Comparison of ENCODE assay signal across 21 cellular contexts in genomic region chr7:52749880-52750279, GRCh38.
DNase-seq lines count a peak whose midpoint lies in the region; ATAC-seq and TF ChIP-seq lines count a peak whose summit lies in the region.
"Had no signal": no experiment of that assay in that cellular context is flagged by ENCODE, and none has a peak within 500 bp of the region (broad histone marks: within the 10 kb centered on the region; RNA-seq: fewer than 3 reads in every experiment).

No MANE protein-coding gene starts in this region.

- H2BK120ac ChIP-seq in neuronal stem cell (ENCODE audit: low read depth, low read length) = no peak overlapping the region

- no peak overlapping the region for H4K91ac ChIP-seq in neuronal stem cell (ENCODE audit: low read depth, low read length, poor library complexity)

- H3K14ac ChIP-seq in neuronal stem cell (ENCODE audit: low read length) = no peak overlapping the region

- no peak overlapping the region for H2AK5ac ChIP-seq in neuronal stem cell (ENCODE audit: low read depth, low read length)

- no peak overlapping the region for H2BK5ac ChIP-seq in neuronal stem cell (ENCODE audit: low read length)

- no peak overlapping the region for H3K27ac Mint-ChIP-seq in endodermal cell
- H3K27ac Mint-ChIP-seq in neural crest cell (ENCODE audit: unreplicated experiment) = no peak overlapping the region
- H3K27ac Mint-ChIP-seq: activated CD4-positive, alpha-beta T cell treated with anti-CD3 and anti-CD28 coated beads for 36 hours; CD8-positive, alpha-beta T cell; memory B cell; stimulated activated naive CD8-positive, alpha-beta T cell treated with anti-CD3 and anti-CD28 coated beads, Interleukin-15, Interleukin-2, amounts not matched to agents 100 ng/mL and 50 ng/mL, for 24 hours; T-helper 1 cell treated with Interleukin-12 subunit alpha and Interleukin-12 subunit beta and Interleukin-4 antibody, amounts not matched to agents 30 μg/mL and 1 μg/mL, for 36 hours had no signal

- H3K36me3 Mint-ChIP-seq in endodermal cell (ENCODE audit: low read depth) = no peaks in the 10 kb centered on the region
- no peaks in the 10 kb centered on the region for H3K36me3 Mint-ChIP-seq in neural crest cell (ENCODE audit: low read depth)
- H3K36me3 Mint-ChIP-seq: CD8-positive, alpha-beta T cell; memory B cell had no signal

- H3K27me3 Mint-ChIP-seq in endodermal cell (ENCODE audit: insufficient read depth) = peaks cover 2% of the 10 kb centered on the region
- no peaks in the 10 kb centered on the region for H3K27me3 Mint-ChIP-seq in neural crest cell (ENCODE audit: low read depth)
- H3K27me3 Mint-ChIP-seq: activated CD4-positive, alpha-beta T cell treated with anti-CD3 and anti-CD28 coated beads for 36 hours; memory B cell; stimulated activated naive CD8-positive, alpha-beta T cell treated with anti-CD3 and anti-CD28 coated beads, Interleukin-15, Interleukin-2, amounts not matched to agents 100 ng/mL and 50 ng/mL, for 24 hours had no signal

- no peak overlapping the region for H3K4ac ChIP-seq in neuronal stem cell (ENCODE audit: low read length)

- no peak overlapping the region for H3K4me2 ChIP-seq in neuronal stem cell (ENCODE audit: insufficient read depth, low read length, poor library complexity, severe bottlenecking)

- TF ChIP-seq CTCF in LNCaP clone FGC (IDR thresholded peaks at IDR 0.05; ENCODE audit: control insufficient read depth, extremely low read depth, insufficient read depth) = peak; percentile 20; the same call in 1 of the 2 replicates
- peak; percentile 87 for TF ChIP-seq CTCF in endodermal cell (conservative IDR thresholded peaks at IDR 0.05)
- peak; percentile 29 for TF ChIP-seq CTCF in neural crest cell (conservative IDR thresholded peaks at IDR 0.05)

- no peak overlapping the region for H3K4me3 Mint-ChIP-seq in endodermal cell
- H3K4me3 Mint-ChIP-seq in neural crest cell = no peak overlapping the region
- H3K4me3 Mint-ChIP-seq: activated CD4-positive, alpha-beta T cell treated with anti-CD3 and anti-CD28 coated beads for 36 hours; CD8-positive, alpha-beta T cell; memory B cell; stimulated activated naive CD8-positive, alpha-beta T cell treated with anti-CD3 and anti-CD28 coated beads, Interleukin-15, Interleukin-2, amounts not matched to agents 100 ng/mL and 50 ng/mL, for 24 hours; T-helper 1 cell treated with Interleukin-12 subunit alpha and Interleukin-12 subunit beta and Interleukin-4 antibody, amounts not matched to agents 30 μg/mL and 1 μg/mL, for 36 hours had no signal

- no peak overlapping the region for H3K23ac ChIP-seq in neuronal stem cell (ENCODE audit: low read depth, low read length, poor library complexity)

- no peak overlapping the region for H4K8ac ChIP-seq in neuronal stem cell (ENCODE audit: low read depth, low read length)

- no peaks in the 10 kb centered on the region for H3K9me3 ChIP-seq in endodermal cell (ENCODE audit: control insufficient read depth, low read length)
- H3K9me3 ChIP-seq in neuronal stem cell (replicated peaks in 1 of 2; ENCODE audit: control insufficient read depth in 2 of 2, insufficient read depth in 1 of 2, low read depth in 1 of 2, low read length in 2 of 2) = no peaks in the 10 kb centered on the region
- H3K9me3 ChIP-seq: HAP-1, uterus had no signal

- H3K9me3 Mint-ChIP-seq in endodermal cell (no peaks in the 10 kb centered on the region), neural crest cell (peaks cover 5% of the 10 kb centered on the region)

- no peak overlapping the region for H2BK12ac ChIP-seq in neuronal stem cell (ENCODE audit: low read length)

- no peaks in the 10 kb centered on the region for H3K4me1 Mint-ChIP-seq in endodermal cell
- no peaks in the 10 kb centered on the region for H3K4me1 Mint-ChIP-seq in neural crest cell
- H3K4me1 Mint-ChIP-seq: activated CD4-positive, alpha-beta T cell treated with anti-CD3 and anti-CD28 coated beads for 36 hours; memory B cell had no signal

- no peak overlapping the region for H2AFZ ChIP-seq in neuronal stem cell (ENCODE audit: low read length)

- no peak overlapping the region for H3K18ac ChIP-seq in neuronal stem cell (ENCODE audit: low read length)

- no peak overlapping the region for H3K27ac ChIP-seq in endodermal cell (ENCODE audit: low read depth, low read length)
- H3K27ac ChIP-seq in neuronal stem cell (replicated peaks; ENCODE audit: low read length) = no peak overlapping the region
- H3K27ac ChIP-seq: uterus had no signal

- H3K4me1 ChIP-seq in endodermal cell (ENCODE audit: control insufficient read depth, insufficient read depth, low read length) (no peaks in the 10 kb centered on the region), neuronal stem cell (ENCODE audit: control insufficient read depth in 2 of 2, insufficient read depth in 1 of 2, low read depth in 1 of 2, low read length in 2 of 2) (no peaks in the 10 kb centered on the region)
- H3K4me1 ChIP-seq: HAP-1, uterus had no signal

- H3K9ac ChIP-seq in endodermal cell (ENCODE audit: extremely low read depth, low read length, poor library complexity, severe bottlenecking) = no peak overlapping the region
- no peak overlapping the region for H3K9ac ChIP-seq in neuronal stem cell (ENCODE audit: low read depth, low read length, poor library complexity)

- no peak overlapping the region for H3K4me3 ChIP-seq in LNCaP clone FGC (ENCODE audit: low read depth, low read length)
- H3K4me3 ChIP-seq in endodermal cell (ENCODE audit: low read length) = no peak overlapping the region
- no peak overlapping the region for H3K4me3 ChIP-seq in neuronal stem cell (ENCODE audit: low read length in 2 of 2)
- H3K4me3 ChIP-seq: HAP-1, uterus had no signal

- ATAC-seq in GM21515 (IDR thresholded peaks at IDR 0.05; ENCODE audit: unreplicated experiment) = no peak
- ATAC-seq: activated CD4-positive, alpha-beta T cell treated with anti-CD3 and anti-CD28 coated beads for 36 hours; CD8-positive, alpha-beta T cell had no signal

- no peak overlapping the region for H2BK15ac ChIP-seq in neuronal stem cell (ENCODE audit: low read length)

- H3K79me1 ChIP-seq in neuronal stem cell (ENCODE audit: low read depth, low read length) = no peaks in the 10 kb centered on the region

- no peaks in the 10 kb centered on the region for H3K27me3 ChIP-seq in endodermal cell (ENCODE audit: control insufficient read depth, insufficient read depth, low read length, poor library complexity, severe bottlenecking)
- H3K27me3 ChIP-seq in neuronal stem cell (ENCODE audit: control insufficient read depth in 3 of 3, insufficient read depth in 3 of 3, low read depth in 1 of 3, low read length in 3 of 3) = no peaks in the 10 kb centered on the region
- H3K27me3 ChIP-seq: uterus had no signal

- DNase-seq in NCI-H82 (lab: John Stamatoyannopoulos, UW) (peak; percentile 62), NCI-H82 treated with DMSO at 0.1 percent for 48 hours (lab: John Stamatoyannopoulos, UW; ENCODE audit: unreplicated experiment) (no peak), LNCaP clone FGC (ENCODE audit: low read depth) (no peak), endodermal cell (peak; percentile 85), neural crest cell (ENCODE audit: low read depth, low spot score) (no peak), neuronal stem cell (ENCODE audit: low spot score) (no peak), RKO (ENCODE audit: low spot score) (no peak)
- DNase-seq: ACHN; activated CD4-positive, alpha-beta T cell treated with anti-CD3 and anti-CD28 coated beads for 36 hours; activated gamma-delta T cell treated with Interleukin-2 at 50 U/mL for 16 hours; CD8-positive, alpha-beta T cell; cerebellar nuclear complex; foreskin fibroblast; NCI-H1694 treated with DMSO at 0.1 percent for 48 hours; NCI-H510A treated with DMSO at 0.1 percent for 48 hours; uterus had no signal

- H3K36me3 ChIP-seq in endodermal cell (ENCODE audit: control insufficient read depth, insufficient read depth, low read length) (no peaks in the 10 kb centered on the region), neuronal stem cell (replicated peaks in 1 of 2; ENCODE audit: control insufficient read depth in 2 of 2, insufficient read depth in 2 of 2, low read length in 2 of 2) (no peaks in the 10 kb centered on the region)
- H3K36me3 ChIP-seq: HAP-1, uterus had no signal

- WGBS in endodermal cell (ENCODE audit: insufficient coverage in 1 of 2, insufficient read length in 1 of 2), 2 experiments = 51 to 70% methylated on average over 2 to 3 of the region's 4 CpGs
- WGBS in neuronal stem cell (ENCODE audit: extremely low coverage in 2 of 2, insufficient read length in 2 of 2, insufficient replicate concordance in 1 of 2), 2 donors = no CpG with 5 or more reads among the region's 4 CpGs

Comparison
In these comparisons a context has a peak if more than half of its experiments do, and no peak if none do; other contexts are left out.
1. DNase-seq: peak in NCI-H82 (single experiment) and endodermal cell (single experiment); none in NCI-H82 treated with DMSO at 0.1 percent for 48 hours (single experiment), LNCaP clone FGC (single experiment), neural crest cell (single experiment), neuronal stem cell (single experiment) and RKO (single experiment).
2. CTCF ChIP-seq: peak in every context shown above with its lines; median percentile 87 in endodermal cell; 29 in neural crest cell; 20 in LNCaP clone FGC.